ENCODE assay signal across 8 cellular contexts in genomic region chr19:18322318-18322758, GRCh38. TPM values are rescaled to one million over a fixed set of nuclear protein-coding genes. Genes with fewer than 3 reads are reported as not detected.
DNase-seq lines count a peak whose midpoint lies in the region; ATAC-seq and TF ChIP-seq lines count a peak whose summit lies in the region.

No MANE protein-coding gene starts in this region.

- peaks cover 57% of the 10 kb centered on the region for H3K4me1 ChIP-seq in CD4-positive, CD25-positive, alpha-beta regulatory T cell (ENCODE audit: control insufficient read depth, insufficient read depth, low read length, poor library complexity, severe bottlenecking)

- H3K9me3 Mint-ChIP-seq in CD4-positive, CD25-positive, alpha-beta regulatory T cell: peaks cover 0 to 2% (median 0%) of the 10 kb centered on the region in 7 donors
- H3K9me3 Mint-ChIP-seq in immature natural killer cell: no peaks in the 10 kb centered on the region

- peak overlapping the region; percentile 77 for H3K4me3 ChIP-seq in CD4-positive, CD25-positive, alpha-beta regulatory T cell (ENCODE audit: low read depth, low read length)
- peak overlapping the region; percentile 82 for H3K4me3 ChIP-seq in astrocyte of the spinal cord (ENCODE audit: low read depth, low read length)

- peaks cover 28 to 63% (median 38%) of the 10 kb centered on the region in 4 donors for H3K4me1 Mint-ChIP-seq in CD4-positive, CD25-positive, alpha-beta regulatory T cell
- peaks cover 58 to 63% of the 10 kb centered on the region in 2 donors for H3K4me1 Mint-ChIP-seq in immature natural killer cell

- no peak for ATAC-seq in CD4-positive, CD25-positive, alpha-beta regulatory T cell (ENCODE audit: low read depth in 2 of 2)
- ATAC-seq in GM19397 (IDR thresholded peaks at IDR 0.05; ENCODE audit: unreplicated experiment): peak; percentile 1

- H3K36me3 Mint-ChIP-seq in CD4-positive, CD25-positive, alpha-beta regulatory T cell: peaks cover 3% of the 10 kb centered on the region
- no peaks in the 10 kb centered on the region for H3K36me3 Mint-ChIP-seq in immature natural killer cell

- no peaks in the 10 kb centered on the region for H3K27me3 ChIP-seq in CD4-positive, CD25-positive, alpha-beta regulatory T cell (ENCODE audit: control insufficient read depth, insufficient read depth, low read length)

- H3K4me3 Mint-ChIP-seq in CD4-positive, CD25-positive, alpha-beta regulatory T cell: peak overlapping the region; percentile 78 to 94 (median 86)
- peak overlapping the region; percentile 85 to 92 (median 89) for H3K4me3 Mint-ChIP-seq in immature natural killer cell

- H3K27me3 Mint-ChIP-seq in CD4-positive, CD25-positive, alpha-beta regulatory T cell: no peaks in the 10 kb centered on the region
- H3K27me3 Mint-ChIP-seq in immature natural killer cell (ENCODE audit: low read depth in 3 of 3): peaks cover 0 to 9% (median 0%) of the 10 kb centered on the region in 3 donors

- H3K9me3 ChIP-seq in CD4-positive, CD25-positive, alpha-beta regulatory T cell (ENCODE audit: control insufficient read depth in 2 of 2, low read length in 2 of 2): no peaks in the 10 kb centered on the region

- H3K27ac ChIP-seq in CD4-positive, CD25-positive, alpha-beta regulatory T cell (ENCODE audit: insufficient read depth, low read length, poor library complexity, severe bottlenecking): peak overlapping the region; percentile 90

- peak; percentile 37 for TF ChIP-seq CTCF in astrocyte of the spinal cord (IDR thresholded peaks at IDR 0.05; ENCODE audit: low read depth, low read length)

- peak in 2 of 3 donors; percentile 22 to 58 for DNase-seq in CD4-positive, CD25-positive, alpha-beta regulatory T cell
- DNase-seq in NOMO-1 treated with dmso at 0.1 percent for 144 hours (lab: John Stamatoyannopoulos, UW; ENCODE audit: unreplicated experiment) (peak; percentile 51), astrocyte of the spinal cord (ENCODE audit: low read depth, low spot score) (peak; percentile 59), immature natural killer cell (peak in 2 of 3 donors; percentile 20), cortex of kidney (lab: John Stamatoyannopoulos, UW) (no peak), NCI-H345 (lab: John Stamatoyannopoulos, UW) (no peak)
- peak; percentile 62 to 67 for DNase-seq in stimulated activated CD4-positive, alpha-beta T cell treated with anti-CD3 and anti-CD28 coated beads, Interleukin-2, amount 100 ng/mL, for 24 hours

- H3K27ac Mint-ChIP-seq in CD4-positive, CD25-positive, alpha-beta regulatory T cell: peak overlapping the region; percentile 91 to 96 (median 91)
- H3K27ac Mint-ChIP-seq in immature natural killer cell: peak overlapping the region; percentile 88 to 99 (median 96)

- in situ Hi-C loops in astrocyte of the spinal cord (cut with HindIII; ENCODE audit: low sequenced_read_pairs): no loop called here

- no peaks in the 10 kb centered on the region for H3K36me3 ChIP-seq in CD4-positive, CD25-positive, alpha-beta regulatory T cell (ENCODE audit: control insufficient read depth, insufficient read depth, low read length)

RNA-seq across cellular contexts. Expression of gene LSM4, which starts 0.5 kb away (rescaled TPM):
- 45.6 TPM for total RNA-seq in CD4-positive, CD25-positive, alpha-beta regulatory T cell
- polyA plus RNA-seq in CD4-positive, CD25-positive, alpha-beta regulatory T cell: 100 to 1,000 TPM; 101 to 118 (median 116) TPM
- polyA plus RNA-seq in immature natural killer cell: 100 to 1,000 TPM; 128 to 189 (median 178) TPM

RNA-seq across cellular contexts. Expression of gene PGPEP1, which starts 18.1 kb away (rescaled TPM):
- 39.4 TPM for total RNA-seq in CD4-positive, CD25-positive, alpha-beta regulatory T cell
- polyA plus RNA-seq in CD4-positive, CD25-positive, alpha-beta regulatory T cell: 1 to 10 TPM; 6.7 to 8.7 (median 8.2) TPM
- 10 to 100 TPM in 2 of 3 donors, 1 to 10 TPM in 1; 8.2 to 20.6 (median 17.5) TPM for polyA plus RNA-seq in immature natural killer cell

RNA-seq across cellular contexts. Expression of gene JUND, which starts 40.9 kb away (rescaled TPM):
- 1,564 TPM for total RNA-seq in CD4-positive, CD25-positive, alpha-beta regulatory T cell
- polyA plus RNA-seq in CD4-positive, CD25-positive, alpha-beta regulatory T cell: 10 to 100 TPM; 30.7 to 85.9 (median 58.8) TPM
- polyA plus RNA-seq in immature natural killer cell: 10 to 100 TPM; 15.0 to 71.8 (median 54.7) TPM

RNA-seq across cellular contexts. Expression of gene IQCN, which starts 48.1 kb away (rescaled TPM):
- 26.5 TPM for total RNA-seq in CD4-positive, CD25-positive, alpha-beta regulatory T cell
- under 1 TPM in 3 of 4 donors, not detected in 1; 0.03 to 0.28 (median 0.16) TPM for polyA plus RNA-seq in CD4-positive, CD25-positive, alpha-beta regulatory T cell
- under 1 TPM in 1 of 3 donors, not detected in 2; 0.15 TPM for polyA plus RNA-seq in immature natural killer cell

Comparison
In these comparisons a context has a peak if more than half of its experiments do, and no peak if none do; other contexts are left out.
1. DNase-seq: peak in CD4-positive, CD25-positive, alpha-beta regulatory T cell (2 of 3), NOMO-1 treated with dmso at 0.1 percent for 144 hours (single experiment), astrocyte of the spinal cord (single experiment), immature natural killer cell (2 of 3) and stimulated activated CD4-positive, alpha-beta T cell treated with anti-CD3 and anti-CD28 coated beads, Interleukin-2, amount 100 ng/mL, for 24 hours (2 of 2); none in cortex of kidney (single experiment) and NCI-H345 (single experiment).